In the genomic region with DNA sequence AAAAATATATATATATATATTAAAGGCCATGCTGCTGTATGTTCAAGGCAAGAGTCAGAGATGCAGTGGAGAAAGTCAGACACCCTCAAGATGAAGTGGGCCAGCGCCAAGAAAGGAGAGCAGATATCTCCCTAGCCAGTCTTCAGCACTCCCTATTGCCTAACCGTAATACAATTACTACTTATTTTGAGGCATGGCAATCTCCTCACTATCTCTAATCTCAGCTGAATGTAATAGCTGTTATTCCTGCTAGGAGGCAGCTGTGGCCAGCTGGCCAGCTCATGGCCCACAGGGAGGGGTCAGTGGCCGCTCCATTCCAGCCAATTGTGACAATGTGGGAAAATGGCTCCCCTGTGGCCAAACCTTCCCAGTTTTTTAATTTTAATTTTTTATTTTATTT, we compare ENCODE assay signal across 16 cellular contexts.
"Had no signal": no experiment of that assay in that cellular context is flagged by ENCODE, and none has a peak within 500 bp of the region (broad histone marks: within the 10 kb centered on the region; RNA-seq: fewer than 3 reads in every experiment).

No MANE protein-coding gene starts in this region.

- H3K9me3 Mint-ChIP-seq: activated CD8-positive, alpha-beta T cell treated with anti-CD3 and anti-CD28 coated beads for 36 hours; activated naive CD8-positive, alpha-beta T cell treated with anti-CD3 and anti-CD28 coated beads, Interleukin-2, amount 10 ng/mL, durations not matched to agents 7 days and 5 days; immature natural killer cell; nephron had no signal

- H3K27ac ChIP-seq: skin epidermis, tibial nerve, VCaP had no signal

- H3K27me3 Mint-ChIP-seq: activated CD8-positive, alpha-beta T cell treated with anti-CD3 and anti-CD28 coated beads for 36 hours; activated naive CD8-positive, alpha-beta T cell treated with anti-CD3 and anti-CD28 coated beads, Interleukin-2, amount 10 ng/mL, durations not matched to agents 7 days and 5 days had no signal

- H3K4me3 ChIP-seq: skin epidermis, tibial nerve had no signal

- H3K27me3 ChIP-seq: tibial nerve had no signal

- DNase-seq: activated CD8-positive, alpha-beta memory T cell treated with anti-CD3 and anti-CD28 coated beads, Interleukin-2, amount 50 U/mL, for 4 hours; activated CD8-positive, alpha-beta T cell treated with anti-CD3 and anti-CD28 coated beads for 36 hours; activated naive CD8-positive, alpha-beta T cell treated with anti-CD3 and anti-CD28 coated beads, Interleukin-2, amount 10 ng/mL, durations not matched to agents 7 days and 5 days; activated T-cell treated with anti-CD3 and anti-CD28 coated beads, Interleukin-2, amount 50 U/mL, for 72 hours; central memory CD4-positive, alpha-beta T cell; cortex of kidney; effector CD8-positive, alpha-beta T cell; immature natural killer cell; left colon; mesenchymal stem cell; occipital lobe; T1000 had no signal

- ATAC-seq: activated CD8-positive, alpha-beta T cell treated with anti-CD3 and anti-CD28 coated beads for 36 hours; activated T-cell treated with anti-CD3 and anti-CD28 coated beads, Interleukin-2, amount 50 U/mL, for 72 hours; left colon had no signal

- H3K9me3 ChIP-seq: tibial nerve had no signal

- H3K4me3 Mint-ChIP-seq: activated CD8-positive, alpha-beta T cell treated with anti-CD3 and anti-CD28 coated beads for 36 hours; activated naive CD8-positive, alpha-beta T cell treated with anti-CD3 and anti-CD28 coated beads, Interleukin-2, amount 10 ng/mL, durations not matched to agents 7 days and 5 days; activated T-cell treated with anti-CD3 and anti-CD28 coated beads, Interleukin-2, amount 50 U/mL, for 72 hours; immature natural killer cell; nephron had no signal

- H3K27ac Mint-ChIP-seq: activated CD8-positive, alpha-beta T cell treated with anti-CD3 and anti-CD28 coated beads for 36 hours; activated naive CD8-positive, alpha-beta T cell treated with anti-CD3 and anti-CD28 coated beads, Interleukin-2, amount 10 ng/mL, durations not matched to agents 7 days and 5 days; activated T-cell treated with anti-CD3 and anti-CD28 coated beads, Interleukin-2, amount 50 U/mL, for 72 hours; nephron had no signal
